In genomic region chr19:1935484-1936208, GRCh38 we compare ENCODE assay signal across 12 cellular contexts. TPM values are rescaled to one million over a fixed set of nuclear protein-coding genes. Genes with fewer than 3 reads are reported as not detected.
DNase-seq lines count a peak whose midpoint lies in the region; ATAC-seq and TF ChIP-seq lines count a peak whose summit lies in the region.
"Had no signal": no experiment of that assay in that cellular context is flagged by ENCODE, and none has a peak within 500 bp of the region (broad histone marks: within the 10 kb centered on the region; RNA-seq: fewer than 3 reads in every experiment).

No MANE protein-coding gene starts in this region.

- no peak overlapping the region for H3K27ac Mint-ChIP-seq in stimulated activated naive CD8-positive, alpha-beta T cell treated with anti-CD3 and anti-CD28 coated beads, Interleukin-15, amount 100 ng/mL, for 72 hours

- H3K36me3 ChIP-seq in Peyer's patch: no peaks in the 10 kb centered on the region
- H3K36me3 ChIP-seq: cardiac muscle cell, thoracic aorta had no signal

- TF ChIP-seq CTCF in Peyer's patch (IDR thresholded peaks at IDR 0.05): no peak

- H3K27ac ChIP-seq in Peyer's patch: no peak overlapping the region
- H3K27ac ChIP-seq: cardiac muscle cell, SK-N-MC, thoracic aorta had no signal

- H3K4me1 Mint-ChIP-seq in stimulated activated naive CD8-positive, alpha-beta T cell treated with anti-CD3 and anti-CD28 coated beads, Interleukin-15, amount 100 ng/mL, for 72 hours: peaks cover 13% of the 10 kb centered on the region

- peak; percentile 53 for ATAC-seq in stimulated activated naive CD8-positive, alpha-beta T cell treated with anti-CD3 and anti-CD28 coated beads, Interleukin-15, amount 100 ng/mL, for 72 hours

- H3K27me3 ChIP-seq in Peyer's patch: no peaks in the 10 kb centered on the region
- H3K27me3 ChIP-seq: cardiac muscle cell had no signal

- no peaks in the 10 kb centered on the region for H3K27me3 Mint-ChIP-seq in stimulated activated naive CD8-positive, alpha-beta T cell treated with anti-CD3 and anti-CD28 coated beads, Interleukin-15, amount 100 ng/mL, for 72 hours

- H3K4me1 ChIP-seq in Peyer's patch: peaks cover 0 to 15% (median 4%) of the 10 kb centered on the region in 4 donors

- no peak for TF ChIP-seq POLR2A in Peyer's patch (IDR thresholded peaks at IDR 0.05)

- peaks cover 0 to 19% of the 10 kb centered on the region in 2 donors for H3K9me3 Mint-ChIP-seq in stimulated activated naive CD8-positive, alpha-beta T cell treated with anti-CD3 and anti-CD28 coated beads, Interleukin-15, amount 100 ng/mL, for 72 hours
- H3K9me3 Mint-ChIP-seq: nephron had no signal

- no peaks in the 10 kb centered on the region for H3K9me3 ChIP-seq in Peyer's patch
- H3K9me3 ChIP-seq: thoracic aorta had no signal

- no peak overlapping the region for H3K4me3 Mint-ChIP-seq in stimulated activated naive CD8-positive, alpha-beta T cell treated with anti-CD3 and anti-CD28 coated beads, Interleukin-15, amount 100 ng/mL, for 72 hours

- no peak overlapping the region for H3K4me3 ChIP-seq in Peyer's patch
- H3K4me3 ChIP-seq: cardiac muscle cell, SK-N-MC, thoracic aorta had no signal

- DNase-seq in activated naive CD4-positive, alpha-beta T cell treated with Interleukin-2 at 50 U/mL for 16 hours: peak; percentile 6
- DNase-seq in activated naive CD4-positive, alpha-beta T cell treated with anti-CD3 and anti-CD28 coated beads, Interleukin-2, amount 50 U/mL, for 16 hours: no peak
- peak; percentile 46 for DNase-seq in OCI-M1 (lab: John Stamatoyannopoulos, UW)
- peak; percentile 51 for DNase-seq in fibroblast of gingiva (ENCODE audit: low read depth)
- peak in 1 of 2 donors; percentile 37 for DNase-seq in stimulated activated naive CD8-positive, alpha-beta T cell treated with anti-CD3 and anti-CD28 coated beads, Interleukin-15, amount 100 ng/mL, for 72 hours
- no peak for DNase-seq in amniotic stem cell (lab: John Stamatoyannopoulos, UW)
- no peak for DNase-seq in Peyer's patch
- no peak for DNase-seq in NCI-H187 treated with DMSO at 0.1 percent for 48 hours (lab: John Stamatoyannopoulos, UW)

RNA-seq across cellular contexts. Expression of gene CSNK1G2, which starts 5.3 kb away (rescaled TPM):
- 100 to 1,000 TPM in 2 of 4 donors, 10 to 100 TPM in 2; 54.5 to 250 (median 103) TPM for total RNA-seq in Peyer's patch

RNA-seq across cellular contexts. Expression of gene ADAT3, which starts 30.4 kb away (rescaled TPM):
- 10 to 100 TPM; 18.2 to 33.3 (median 23.8) TPM for total RNA-seq in Peyer's patch

RNA-seq across cellular contexts. Expression of gene SCAMP4, which starts 30.4 kb away (rescaled TPM):
- total RNA-seq in Peyer's patch: 10 to 100 TPM; 45.4 to 62.6 (median 57.0) TPM

RNA-seq across cellular contexts. Expression of gene ABHD17A, which starts 50.4 kb away (rescaled TPM):
- 10 to 100 TPM; 52.0 to 95.9 (median 68.4) TPM for total RNA-seq in Peyer's patch

Comparison
In these comparisons a context has a peak if more than half of its experiments do, and no peak if none do; other contexts are left out.
1. DNase-seq: peak in activated naive CD4-positive, alpha-beta T cell treated with Interleukin-2 at 50 U/mL for 16 hours (single experiment), OCI-M1 (single experiment) and fibroblast of gingiva (single experiment); none in activated naive CD4-positive, alpha-beta T cell treated with anti-CD3 and anti-CD28 coated beads, Interleukin-2, amount 50 U/mL, for 16 hours (single experiment), amniotic stem cell (single experiment), Peyer's patch (0 of 3) and NCI-H187 treated with DMSO at 0.1 percent for 48 hours (single experiment).